In the genomic region with DNA sequence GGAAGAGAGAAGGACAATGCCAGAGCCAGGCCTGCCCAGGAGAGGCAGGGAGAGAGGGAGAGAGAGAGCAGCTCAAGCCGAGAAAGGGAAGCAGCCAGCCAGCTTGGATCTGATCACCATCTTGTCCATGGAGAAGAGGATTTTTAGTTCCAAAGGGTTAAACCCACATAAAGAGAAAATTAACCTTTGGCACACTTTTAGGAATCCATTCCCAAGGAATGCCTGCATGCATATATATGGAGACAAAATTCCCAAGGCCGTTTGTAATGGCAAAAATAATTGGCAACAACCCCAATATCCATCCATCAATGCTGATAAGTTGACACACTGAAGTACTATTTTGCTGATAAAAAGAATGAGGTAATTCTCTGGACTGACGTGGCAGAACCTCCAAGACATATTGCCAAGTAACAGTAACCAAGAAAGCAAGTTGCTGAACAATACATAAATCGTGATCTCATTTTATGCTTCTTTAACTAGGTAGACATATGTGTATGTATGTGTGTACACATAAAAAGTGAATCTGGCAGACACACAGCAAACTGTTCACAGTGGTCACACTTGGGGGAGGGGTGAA, we compare ENCODE assay signal across 15 cellular contexts. TPM values are rescaled to one million over a fixed set of nuclear protein-coding genes. Genes with fewer than 3 reads are reported as not detected.
DNase-seq lines count a peak whose midpoint lies in the region; ATAC-seq, FAIRE-seq and TF ChIP-seq lines count a peak whose summit lies in the region.
"Had no signal": no experiment of that assay in that cellular context is flagged by ENCODE, and none has a peak within 500 bp of the region (broad histone marks: within the 10 kb centered on the region; RNA-seq: fewer than 3 reads in every experiment).

No MANE protein-coding gene starts in this region.

- no peak for ATAC-seq in HG03097 (IDR thresholded peaks at IDR 0.05; ENCODE audit: low FRiP score, unreplicated experiment)
- no peak for ATAC-seq in activated CD4-positive, alpha-beta T cell treated with anti-CD3 and anti-CD28 coated beads for 36 hours
- ATAC-seq: activated T-cell treated with anti-CD3 and anti-CD28 coated beads, Interleukin-2, amount 50 U/mL, for 72 hours; gastrocnemius medialis had no signal

- intact Hi-C loops in endothelial cell of umbilical vein (cut with micrococcal nuclease) (no loop called here), posterior cingulate gyrus (cut with DNase I) (no loop called here)
- intact Hi-C loops in activated CD4-positive, alpha-beta T cell treated with anti-CD3 and anti-CD28 coated beads for 36 hours (cut with DNase I, micrococcal nuclease), result no loop called here

- BruUV-seq in endothelial cell of umbilical vein (replicated peaks; lab: Mats Ljungman, UMichigan), result no TSS peak

- H3K9ac ChIP-seq in endothelial cell of umbilical vein (replicated peaks; ENCODE audit: extremely low read depth, insufficient read depth, low read length), result no peak overlapping the region
- no peak overlapping the region for H3K9ac ChIP-seq in neural progenitor cell

- peak; percentile 50 for DNase-seq in EL
- DNase-seq in NCI-H446 treated with DMSO at 0.1 percent for 48 hours (lab: John Stamatoyannopoulos, UW), result peak; percentile 89
- DNase-seq in endothelial cell of umbilical vein (ENCODE audit: low read depth, low spot score), result peak; percentile 46
- DNase-seq in neural progenitor cell (ENCODE audit: low spot score), result no peak
- DNase-seq in stimulated activated CD4-positive, alpha-beta T cell treated with anti-CD3 and anti-CD28 coated beads, Interleukin-4, amount 100 ng/mL, for 4 hours, result no peak
- DNase-seq in activated CD4-positive, alpha-beta T cell treated with anti-CD3 and anti-CD28 coated beads for 36 hours, result no peak
- no peak for DNase-seq in posterior cingulate gyrus
- DNase-seq: activated T-cell treated with anti-CD3 and anti-CD28 coated beads, Interleukin-2, amount 50 U/mL, for 72 hours; CD4-positive, alpha-beta T cell; gastrocnemius medialis; mammary epithelial cell; MM.1S; NCI-H2227 treated with DMSO at 0.1 percent for 48 hours; RPMI8226 had no signal

- H3K9me1 ChIP-seq in endothelial cell of umbilical vein (replicated peaks; ENCODE audit: control insufficient read depth, extremely low read depth, insufficient read depth, low read length), result no peaks in the 10 kb centered on the region

- H3K27ac ChIP-seq in endothelial cell of umbilical vein (ENCODE audit: insufficient read depth, low read depth, low read length), result no peak overlapping the region
- H3K27ac ChIP-seq in neural progenitor cell, result no peak overlapping the region
- H3K27ac ChIP-seq: gastrocnemius medialis had no signal

- H4K20me1 ChIP-seq in endothelial cell of umbilical vein (replicated peaks; ENCODE audit: control insufficient read depth, extremely low read depth, insufficient read depth, low read length) (no peaks in the 10 kb centered on the region), neural progenitor cell (ENCODE audit: low read depth) (no peaks in the 10 kb centered on the region)

- H3K36me3 Mint-ChIP-seq in neural progenitor cell, result no peaks in the 10 kb centered on the region
- H3K36me3 Mint-ChIP-seq in activated CD4-positive, alpha-beta T cell treated with anti-CD3 and anti-CD28 coated beads for 36 hours (ENCODE audit: low read depth), result no peaks in the 10 kb centered on the region

- peaks cover 88% of the 10 kb centered on the region for H3K4me1 Mint-ChIP-seq in neural progenitor cell
- no peaks in the 10 kb centered on the region for H3K4me1 Mint-ChIP-seq in activated CD4-positive, alpha-beta T cell treated with anti-CD3 and anti-CD28 coated beads for 36 hours

- FAIRE-seq in endothelial cell of umbilical vein (lab: Jason Lieb, UNC), result no peak

- H3K27me3 Mint-ChIP-seq in neural progenitor cell (ENCODE audit: insufficient read depth, low read depth), result peaks cover 28% of the 10 kb centered on the region
- peaks cover 2% of the 10 kb centered on the region for H3K27me3 Mint-ChIP-seq in activated CD4-positive, alpha-beta T cell treated with anti-CD3 and anti-CD28 coated beads for 36 hours

- no peak overlapping the region for H3K4me3 Mint-ChIP-seq in neural progenitor cell
- no peak overlapping the region for H3K4me3 Mint-ChIP-seq in activated CD4-positive, alpha-beta T cell treated with anti-CD3 and anti-CD28 coated beads for 36 hours
- H3K4me3 Mint-ChIP-seq: activated T-cell treated with anti-CD3 and anti-CD28 coated beads, Interleukin-2, amount 50 U/mL, for 72 hours; CD4-positive, alpha-beta T cell had no signal

- H3K36me3 ChIP-seq in endothelial cell of umbilical vein (ENCODE audit: control insufficient read depth in 2 of 2, extremely low read depth in 1 of 2, insufficient read depth in 2 of 2, low read length in 2 of 2) (no peaks in the 10 kb centered on the region), neural progenitor cell (no peaks in the 10 kb centered on the region)
- H3K36me3 ChIP-seq: gastrocnemius medialis had no signal

- H3K4me3 ChIP-seq in endothelial cell of umbilical vein (replicated peaks in 1 of 3; ENCODE audit: insufficient read depth in 1 of 3, low read depth in 1 of 3, low read length in 3 of 3), result no peak overlapping the region
- H3K4me3 ChIP-seq in neural progenitor cell, result no peak overlapping the region
- H3K4me3 ChIP-seq: gastrocnemius medialis had no signal

- TF ChIP-seq CTCF in endothelial cell of umbilical vein (IDR thresholded peaks at IDR 0.05; ENCODE audit: extremely low read depth in 1 of 2, insufficient read depth in 1 of 2, low read depth in 1 of 2, low read length in 2 of 2) (no peak), neural progenitor cell (IDR thresholded peaks at IDR 0.05) (no peak)

- H3K27me3 ChIP-seq in endothelial cell of umbilical vein (ENCODE audit: control insufficient read depth in 2 of 2, insufficient read depth in 2 of 2, low read length in 2 of 2) (peaks cover 0 to 2% of the 10 kb centered on the region in 2 experiments), neural progenitor cell (no peaks in the 10 kb centered on the region)

- H3K9me3 ChIP-seq in endothelial cell of umbilical vein (replicated peaks; ENCODE audit: control insufficient read depth, insufficient read depth, low read length) (no peaks in the 10 kb centered on the region), neural progenitor cell (ENCODE audit: low read depth) (no peaks in the 10 kb centered on the region)
- H3K9me3 ChIP-seq: gastrocnemius medialis had no signal

- peak overlapping the region; percentile 36 for H3K27ac Mint-ChIP-seq in neural progenitor cell
- H3K27ac Mint-ChIP-seq in activated CD4-positive, alpha-beta T cell treated with anti-CD3 and anti-CD28 coated beads for 36 hours, result no peak overlapping the region
- H3K27ac Mint-ChIP-seq: activated T-cell treated with anti-CD3 and anti-CD28 coated beads, Interleukin-2, amount 50 U/mL, for 72 hours; CD4-positive, alpha-beta T cell had no signal

- H3K9me3 Mint-ChIP-seq in neural progenitor cell, result no peaks in the 10 kb centered on the region
- H3K9me3 Mint-ChIP-seq in activated CD4-positive, alpha-beta T cell treated with anti-CD3 and anti-CD28 coated beads for 36 hours (ENCODE audit: low read depth), result no peaks in the 10 kb centered on the region
- H3K9me3 Mint-ChIP-seq: activated T-cell treated with anti-CD3 and anti-CD28 coated beads, Interleukin-2, amount 50 U/mL, for 72 hours; CD4-positive, alpha-beta T cell had no signal

- no peak overlapping the region for H2AFZ ChIP-seq in endothelial cell of umbilical vein (ENCODE audit: low read depth, low read length)
- H2AFZ ChIP-seq in neural progenitor cell (replicated peaks), result no peak overlapping the region

- CTCF ChIA-PET in endothelial cell of umbilical vein (lab: Charles Lee), result no interaction called here
- CTCF ChIA-PET in activated CD4-positive, alpha-beta T cell treated with anti-CD3 and anti-CD28 coated beads for 36 hours (lab: Charles Lee), result no interaction called here

- no peak for TF ChIP-seq POLR2A in endothelial cell of umbilical vein (IDR thresholded peaks at IDR 0.05; ENCODE audit: low read depth, low read length)

- H3K79me2 ChIP-seq in endothelial cell of umbilical vein (ENCODE audit: control insufficient read depth, insufficient read depth, low read length) (no peaks in the 10 kb centered on the region), neural progenitor cell (ENCODE audit: low read depth) (no peaks in the 10 kb centered on the region)

- H3F3A ChIP-seq in neural progenitor cell (ENCODE audit: low read depth), result peaks cover 49% of the 10 kb centered on the region

- H3K4me2 ChIP-seq in endothelial cell of umbilical vein (ENCODE audit: insufficient read depth, low read length) (no peak overlapping the region), neural progenitor cell (peak overlapping the region; percentile 65)

- POLR2A ChIA-PET in endothelial cell of umbilical vein (lab: Charles Lee), result no interaction called here
- POLR2A ChIA-PET in activated CD4-positive, alpha-beta T cell treated with anti-CD3 and anti-CD28 coated beads for 36 hours (lab: Charles Lee), result no interaction called here

- dilution Hi-C loops in endothelial cell of umbilical vein (cut with MboI; ENCODE audit: extremely low pct_ligation_motif_present, low sequenced_read_pairs), result no loop called here

- no peaks in the 10 kb centered on the region for H3K4me1 ChIP-seq in endothelial cell of umbilical vein (ENCODE audit: control insufficient read depth, extremely low read depth, insufficient read depth, low read length)
- peaks cover 56% of the 10 kb centered on the region for H3K4me1 ChIP-seq in neural progenitor cell
- H3K4me1 ChIP-seq: gastrocnemius medialis had no signal

RNA-seq across cellular contexts. Expression of a gene that starts 7.5 kb away (rescaled TPM):
- total RNA-seq in endothelial cell of umbilical vein, result not detected in 2 replicates
- polyA plus RNA-seq in endothelial cell of umbilical vein, result not detected in 2 replicates
- polyA plus RNA-seq in endothelial cell of umbilical vein (2011; cell fraction: cytosol; rRNA removed), result not detected in 2 replicates
- not detected in 2 replicates for polyA plus RNA-seq in endothelial cell of umbilical vein (2011; cell fraction: nucleus; rRNA removed)
- polyA plus RNA-seq in endothelial cell of umbilical vein (2012), result not detected in 2 replicates
- polyA minus RNA-seq in endothelial cell of umbilical vein, result 0.21 TPM in 1 of 2 replicates, not detected in the other
- 0.82 TPM for polyA minus RNA-seq in endothelial cell of umbilical vein (2011; cell fraction: cytosol; rRNA and poly(A)+ RNA removed)
- polyA minus RNA-seq in endothelial cell of umbilical vein (2011; cell fraction: nucleus; rRNA and poly(A)+ RNA removed), result not detected in 2 replicates
- total RNA-seq in neural progenitor cell (ENCODE audit: low replicate concordance), result 3.1 and 5.9 TPM in 2 replicates
- total RNA-seq in activated CD4-positive, alpha-beta T cell treated with anti-CD3 and anti-CD28 coated beads for 36 hours, result not detected
- total RNA-seq: CD4-positive, alpha-beta T cell; gastrocnemius medialis had no signal

RNA-seq across cellular contexts. Expression of a gene that starts 26.0 kb away (rescaled TPM):
- total RNA-seq in endothelial cell of umbilical vein (not detected in 2 replicates), neural progenitor cell (ENCODE audit: low replicate concordance) (1.9 TPM in 1 of 2 replicates, not detected in the other)
- not detected in 2 replicates for polyA plus RNA-seq in endothelial cell of umbilical vein
- not detected in 2 replicates for polyA plus RNA-seq in endothelial cell of umbilical vein (2011; cell fraction: cytosol; rRNA removed)
- not detected in 2 replicates for polyA plus RNA-seq in endothelial cell of umbilical vein (2011; cell fraction: nucleus; rRNA removed)
- not detected in 2 replicates for polyA plus RNA-seq in endothelial cell of umbilical vein (2012)
- polyA minus RNA-seq in endothelial cell of umbilical vein, result not detected in 2 replicates
- polyA minus RNA-seq in endothelial cell of umbilical vein (2011; cell fraction: cytosol; rRNA and poly(A)+ RNA removed), result not detected
- polyA minus RNA-seq in endothelial cell of umbilical vein (2011; cell fraction: nucleus; rRNA and poly(A)+ RNA removed), result not detected in 2 replicates
- not detected for total RNA-seq in activated CD4-positive, alpha-beta T cell treated with anti-CD3 and anti-CD28 coated beads for 36 hours
- total RNA-seq: activated T-cell treated with anti-CD3 and anti-CD28 coated beads, Interleukin-2, amount 50 U/mL, for 72 hours; CD4-positive, alpha-beta T cell; gastrocnemius medialis; mammary epithelial cell had no signal

RNA-seq across cellular contexts. Expression of a gene that starts 36.6 kb away (rescaled TPM):
- not detected in 2 replicates for total RNA-seq in endothelial cell of umbilical vein
- not detected in 2 replicates for polyA plus RNA-seq in endothelial cell of umbilical vein
- not detected in 2 replicates for polyA plus RNA-seq in endothelial cell of umbilical vein (2011; cell fraction: cytosol; rRNA removed)
- polyA plus RNA-seq in endothelial cell of umbilical vein (2011; cell fraction: nucleus; rRNA removed), result not detected in 2 replicates
- polyA plus RNA-seq in endothelial cell of umbilical vein (2012), result not detected in 2 replicates
- not detected in 2 replicates for polyA minus RNA-seq in endothelial cell of umbilical vein
- not detected for polyA minus RNA-seq in endothelial cell of umbilical vein (2011; cell fraction: cytosol; rRNA and poly(A)+ RNA removed)
- not detected in 2 replicates for polyA minus RNA-seq in endothelial cell of umbilical vein (2011; cell fraction: nucleus; rRNA and poly(A)+ RNA removed)
- 0.68 TPM in 1 of 2 replicates, not detected in the other for total RNA-seq in neural progenitor cell (ENCODE audit: low replicate concordance)
- total RNA-seq in activated CD4-positive, alpha-beta T cell treated with anti-CD3 and anti-CD28 coated beads for 36 hours, result not detected
- total RNA-seq: CD4-positive, alpha-beta T cell had no signal

Comparison
In these comparisons a context has a peak if more than half of its experiments do, and no peak if none do; other contexts are left out.
1. DNase-seq: peak in EL (single experiment), NCI-H446 treated with DMSO at 0.1 percent for 48 hours (single experiment) and endothelial cell of umbilical vein (single experiment); none in neural progenitor cell (single experiment), stimulated activated CD4-positive, alpha-beta T cell treated with anti-CD3 and anti-CD28 coated beads, Interleukin-4, amount 100 ng/mL, for 4 hours (0 of 2), activated CD4-positive, alpha-beta T cell treated with anti-CD3 and anti-CD28 coated beads for 36 hours (single experiment) and posterior cingulate gyrus (0 of 10).